ENCODE assay signal across 11 cellular contexts in the genomic region with DNA sequence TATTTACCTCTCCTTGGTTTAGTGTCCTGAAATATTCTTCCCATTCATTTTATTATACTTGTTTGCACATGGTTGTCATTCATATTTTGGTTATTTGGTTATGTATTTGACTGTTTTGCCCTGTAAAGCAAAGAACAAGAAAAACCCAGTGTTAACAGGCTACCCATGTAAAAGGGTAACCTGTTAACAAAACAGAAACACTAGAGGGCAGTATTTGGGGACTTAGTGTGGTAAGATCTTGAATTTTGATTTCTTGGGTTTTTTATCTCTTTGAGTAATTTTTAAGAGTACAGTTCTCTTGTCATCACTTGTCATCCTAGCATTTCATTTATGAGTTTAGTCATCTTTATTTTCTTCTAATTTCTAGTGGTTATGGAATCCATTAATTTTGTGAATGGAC. TPM values are rescaled to one million over a fixed set of nuclear protein-coding genes. Genes with fewer than 3 reads are reported as not detected.
DNase-seq lines count a peak whose midpoint lies in the region; ATAC-seq and TF ChIP-seq lines count a peak whose summit lies in the region.
"Had no signal": no experiment of that assay in that cellular context is flagged by ENCODE, and none has a peak within 500 bp of the region (broad histone marks: within the 10 kb centered on the region; RNA-seq: fewer than 3 reads in every experiment).

No MANE protein-coding gene starts in this region.

- peaks cover 43% of the 10 kb centered on the region for H3K36me3 Mint-ChIP-seq in osteocyte (ENCODE audit: unreplicated experiment)

- H3K4me3 ChIP-seq in cardiac fibroblast (replicated peaks in 1 of 2; ENCODE audit: low read depth in 2 of 2, low read length in 2 of 2): no peak overlapping the region
- H3K4me3 ChIP-seq: BLaER1 treated with 17β-estradiol and CSF1 and Interleukin-3, amounts not matched to agents 10 nM and 100 nM; SJSA1 had no signal

- H3K27ac Mint-ChIP-seq in osteocyte (ENCODE audit: unreplicated experiment): no peak overlapping the region
- H3K27ac Mint-ChIP-seq: stimulated activated naive CD8-positive, alpha-beta T cell treated with anti-CD3 and anti-CD28 coated beads, Interleukin-15, Interleukin-2, amounts not matched to agents 100 ng/mL and 50 ng/mL, for 24 hours had no signal

- TF ChIP-seq CTCF in LNCAP (IDR thresholded peaks at IDR 0.05) (peak; percentile 76), cardiac fibroblast (IDR thresholded peaks at IDR 0.05; ENCODE audit: low read depth, low read length) (peak; percentile 47), osteocyte (IDR thresholded peaks at IDR 0.05) (peak; percentile 56)

- H3K9me3 Mint-ChIP-seq in osteocyte (ENCODE audit: unreplicated experiment): no peaks in the 10 kb centered on the region
- H3K9me3 Mint-ChIP-seq: stimulated activated naive CD8-positive, alpha-beta T cell treated with anti-CD3 and anti-CD28 coated beads, Interleukin-15, Interleukin-2, amounts not matched to agents 100 ng/mL and 50 ng/mL, for 24 hours had no signal

- no peak for ATAC-seq in HG03159 (IDR thresholded peaks at IDR 0.05; ENCODE audit: unreplicated experiment)

- no peaks in the 10 kb centered on the region for H3K27me3 Mint-ChIP-seq in osteocyte (ENCODE audit: unreplicated experiment)
- H3K27me3 Mint-ChIP-seq: stimulated activated naive CD8-positive, alpha-beta T cell treated with anti-CD3 and anti-CD28 coated beads, Interleukin-15, Interleukin-2, amounts not matched to agents 100 ng/mL and 50 ng/mL, for 24 hours had no signal

- peak; percentile 30 for DNase-seq in NCI-H1436 (lab: John Stamatoyannopoulos, UW)
- no peak for DNase-seq in NCI-H1436 treated with DMSO at 0.1 percent for 48 hours (lab: John Stamatoyannopoulos, UW)
- DNase-seq in cardiac fibroblast (ENCODE audit: low read depth in 2 of 2): peak; percentile 30 to 53
- DNase-seq in osteocyte (ENCODE audit: extremely low spot score, unreplicated experiment): no peak
- no peak for DNase-seq in mucosa of gallbladder (ENCODE audit: low spot score)
- DNase-seq in NCI-H2171 treated with DMSO at 0.1 percent for 48 hours (lab: John Stamatoyannopoulos, UW): no peak

- no peak overlapping the region for H3K4me3 Mint-ChIP-seq in osteocyte (ENCODE audit: unreplicated experiment)
- H3K4me3 Mint-ChIP-seq: stimulated activated naive CD8-positive, alpha-beta T cell treated with anti-CD3 and anti-CD28 coated beads, Interleukin-15, Interleukin-2, amounts not matched to agents 100 ng/mL and 50 ng/mL, for 24 hours had no signal

- H3K4me1 Mint-ChIP-seq in osteocyte (ENCODE audit: unreplicated experiment): no peaks in the 10 kb centered on the region

RNA-seq across cellular contexts. Expression of a gene that starts 51.3 kb away (rescaled TPM):
- total RNA-seq in osteocyte (35.0 and 36.8 TPM in 2 replicates), mucosa of gallbladder (45.7 TPM)

RNA-seq across cellular contexts. Expression of a gene that starts 51.3 kb away (rescaled TPM):
- total RNA-seq in osteocyte (14.9 and 15.3 TPM in 2 replicates), mucosa of gallbladder (26.8 TPM)

Comparison
In these comparisons a context has a peak if more than half of its experiments do, and no peak if none do; other contexts are left out.
1. DNase-seq: peak in NCI-H1436 (single experiment) and cardiac fibroblast (2 of 2); none in NCI-H1436 treated with DMSO at 0.1 percent for 48 hours (single experiment), osteocyte (single experiment), mucosa of gallbladder (single experiment) and NCI-H2171 treated with DMSO at 0.1 percent for 48 hours (single experiment).
2. Peak in every context shown above with its lines, with median percentiles within 50 percentile points of each other: CTCF ChIP-seq.